In the genomic region with DNA sequence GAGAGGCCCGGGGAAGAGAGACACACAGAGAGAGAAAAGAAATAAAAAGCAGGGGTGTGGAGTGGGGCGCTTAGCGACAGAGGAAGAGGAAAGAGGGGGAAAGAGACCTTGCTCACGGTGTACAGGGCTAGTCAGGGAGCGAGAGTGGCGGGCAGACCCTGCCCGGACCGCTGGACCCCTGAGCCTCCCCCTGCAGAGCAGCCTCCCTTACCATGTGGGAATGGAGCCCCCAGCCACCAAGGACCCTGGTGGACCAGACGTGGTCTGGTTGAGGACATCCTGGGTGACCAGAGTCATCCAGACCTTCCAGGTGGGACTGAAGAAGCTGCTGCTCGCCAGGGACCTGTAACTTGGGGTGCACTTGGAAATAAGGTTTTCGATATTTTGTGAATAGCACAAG, we compare ENCODE assay signal across 10 cellular contexts.
DNase-seq lines count a peak whose midpoint lies in the region; ATAC-seq and TF ChIP-seq lines count a peak whose summit lies in the region.
"Had no signal": no experiment of that assay in that cellular context is flagged by ENCODE, and none has a peak within 500 bp of the region (broad histone marks: within the 10 kb centered on the region; RNA-seq: fewer than 3 reads in every experiment).

No MANE protein-coding gene starts in this region.

- no peaks in the 10 kb centered on the region for H3K9me3 Mint-ChIP-seq in endodermal cell

- H3K4me3 ChIP-seq in AG04450 (ENCODE audit: low read depth, low read length) (no peak overlapping the region), KMS-11 (IDR thresholded peaks at IDR 0.05; ENCODE audit: insufficient read depth, low read depth, low read length) (no peak overlapping the region), endodermal cell (ENCODE audit: low read length) (no peak overlapping the region), osteoblast (ENCODE audit: insufficient read depth, low read length) (peak overlapping the region; percentile 49)

- ATAC-seq in HG02623 (IDR thresholded peaks at IDR 0.05; ENCODE audit: unreplicated experiment) (no peak), HG02885 (IDR thresholded peaks at IDR 0.05; ENCODE audit: poor library complexity, unreplicated experiment) (no peak)

- peak overlapping the region; percentile 4 for H3K27ac Mint-ChIP-seq in endodermal cell

- no peaks in the 10 kb centered on the region for H4K20me1 ChIP-seq in KMS-11 (ENCODE audit: insufficient read depth)
- H4K20me1 ChIP-seq in osteoblast (ENCODE audit: insufficient read depth, low read length) = no peaks in the 10 kb centered on the region

- H3K9ac ChIP-seq in KMS-11 = peak overlapping the region; percentile 68
- H3K9ac ChIP-seq in endodermal cell (ENCODE audit: extremely low read depth, low read length, poor library complexity, severe bottlenecking) = peak overlapping the region; percentile 22

- peaks cover 16% of the 10 kb centered on the region for H3K4me1 Mint-ChIP-seq in endodermal cell

- peaks cover 73% of the 10 kb centered on the region for H3K4me1 ChIP-seq in KMS-11 (ENCODE audit: low read depth, poor library complexity, severe bottlenecking)
- peaks cover 3% of the 10 kb centered on the region for H3K4me1 ChIP-seq in endodermal cell (ENCODE audit: control insufficient read depth, insufficient read depth, low read length)
- peaks cover 47% of the 10 kb centered on the region for H3K4me1 ChIP-seq in osteoblast (ENCODE audit: insufficient read depth, low read length)

- H3K27ac ChIP-seq in AG04450 (ENCODE audit: low read depth, low read length) (peak overlapping the region; percentile 84), KMS-11 (peak overlapping the region; percentile 58), endodermal cell (ENCODE audit: low read depth, low read length) (no peak overlapping the region), osteoblast (ENCODE audit: low read depth, low read length) (peak overlapping the region; percentile 100)

- H3K4me2 ChIP-seq in KMS-11 (peak overlapping the region; percentile 98), osteoblast (ENCODE audit: insufficient read depth, low read length) (peak overlapping the region; percentile 83)

- peaks cover 3% of the 10 kb centered on the region for H3K27me3 Mint-ChIP-seq in endodermal cell (ENCODE audit: insufficient read depth)

- peaks cover 11% of the 10 kb centered on the region; the same call in 1 of the 2 replicates for H3K9me3 ChIP-seq in AG04450 (ENCODE audit: control insufficient read depth, insufficient read depth, low read length)
- H3K9me3 ChIP-seq in endodermal cell (ENCODE audit: control insufficient read depth, low read length) = no peaks in the 10 kb centered on the region
- no peaks in the 10 kb centered on the region for H3K9me3 ChIP-seq in osteoblast (ENCODE audit: low read depth, low read length)
- H3K9me3 ChIP-seq: Peyer's patch had no signal

- TF ChIP-seq CTCF in AG04450 (IDR thresholded peaks at IDR 0.05; ENCODE audit: low read depth, low read length) (no peak), KMS-11 (conservative IDR thresholded peaks at IDR 0.05; ENCODE audit: low read depth, low read length) (no peak), endodermal cell (conservative IDR thresholded peaks at IDR 0.05) (no peak), osteoblast (IDR thresholded peaks at IDR 0.05; ENCODE audit: extremely low read depth, low read depth, low read length) (no peak)

- no peaks in the 10 kb centered on the region for H3K36me3 Mint-ChIP-seq in endodermal cell (ENCODE audit: low read depth)

- POLR2A ChIA-PET in AG04450 (lab: Yijun Ruan, JAX) = interaction anchor here (1.3 kb wide), 1 partner anchor 11 kb away, joined by 3 read pairs; no protein-coding TSS in a partner anchor

- H3K27me3 ChIP-seq in AG04450 (ENCODE audit: control insufficient read depth, insufficient read depth, low read length) = no peaks in the 10 kb centered on the region
- no peaks in the 10 kb centered on the region for H3K27me3 ChIP-seq in KMS-11 (ENCODE audit: insufficient read depth, low read depth)
- H3K27me3 ChIP-seq in endodermal cell (ENCODE audit: control insufficient read depth, insufficient read depth, low read length, poor library complexity, severe bottlenecking) = no peaks in the 10 kb centered on the region
- no peaks in the 10 kb centered on the region for H3K27me3 ChIP-seq in osteoblast (ENCODE audit: insufficient read depth, low read length)
- H3K27me3 ChIP-seq: Peyer's patch had no signal

- H3K4me3 Mint-ChIP-seq in endodermal cell = no peak overlapping the region

- no peaks in the 10 kb centered on the region for H3K36me3 ChIP-seq in KMS-11 (ENCODE audit: insufficient read depth)
- no peaks in the 10 kb centered on the region for H3K36me3 ChIP-seq in endodermal cell (ENCODE audit: control insufficient read depth, insufficient read depth, low read length)
- H3K36me3 ChIP-seq in osteoblast (ENCODE audit: insufficient read depth, low read length) = no peaks in the 10 kb centered on the region
- H3K36me3 ChIP-seq: Peyer's patch had no signal

- H3K79me2 ChIP-seq in KMS-11 (ENCODE audit: insufficient read depth, low read depth) (0 out of 2 replicates have a peak, but pooled peaks cover 6% of the 10 kb centered on the region), osteoblast (ENCODE audit: insufficient read depth, low read length) (peaks cover 6% of the 10 kb centered on the region)

- no peak for DNase-seq in AG04450 (ENCODE audit: low read depth, low spot score)
- DNase-seq in endodermal cell = peak; percentile 40
- DNase-seq in osteoblast (ENCODE audit: insufficient read length, low spot score, missing footprints) = peak; percentile 3
- DNase-seq in NCI-H128 (lab: John Stamatoyannopoulos, UW; ENCODE audit: unreplicated experiment) = no peak
- DNase-seq in NCI-H2171 treated with DMSO at 0.1 percent for 48 hours (lab: John Stamatoyannopoulos, UW) = no peak
- DNase-seq: NCI-H2029 treated with DMSO at 0.1 percent for 48 hours had no signal

- H2AFZ ChIP-seq in KMS-11 (ENCODE audit: low read depth) = peak overlapping the region; percentile 91
- H2AFZ ChIP-seq in osteoblast (ENCODE audit: low read length) = peak overlapping the region; percentile 91

- WGBS in endodermal cell (ENCODE audit: insufficient coverage in 1 of 2, insufficient read length in 1 of 2), 2 experiments = 90 to 96% methylated on average over 8 to 11 of the region's 11 CpGs

- CTCF ChIA-PET in AG04450 (lab: Charles Lee) = interaction anchor here (0.6 to 1.5 kb wide), 5 partner anchors 12 to 136 kb away, joined by 3 to 5 read pairs (median 3); no protein-coding TSS in a partner anchor

Comparison
In these comparisons a context has a peak if more than half of its experiments do, and no peak if none do; other contexts are left out.
1. DNase-seq: peak in endodermal cell (single experiment) and osteoblast (single experiment); none in AG04450 (single experiment), NCI-H128 (single experiment) and NCI-H2171 treated with DMSO at 0.1 percent for 48 hours (single experiment).